In genomic region chr22:48482771-48483170, GRCh38 we compare ENCODE assay signal across 34 cellular contexts.
"Had no signal": no experiment of that assay in that cellular context is flagged by ENCODE, and none has a peak within 500 bp of the region (broad histone marks: within the 10 kb centered on the region; RNA-seq: fewer than 3 reads in every experiment).

No MANE protein-coding gene starts in this region.

- H3K27ac Mint-ChIP-seq: activated B cell treated with CpG ODN at 0.5 μM for 24 hours; activated CD4-positive, alpha-beta memory T cell treated with anti-CD3 and anti-CD28 coated beads for 36 hours; activated CD4-positive, alpha-beta T cell treated with anti-CD3 and anti-CD28 coated beads, Interleukin-2, amount 10 ng/mL, durations not matched to agents 24 days and 14 days; activated CD8-positive, alpha-beta memory T cell treated with anti-CD3 and anti-CD28 coated beads, Interleukin-2, amount 10 ng/mL, durations not matched to agents 7 days and 5 days; activated CD8-positive, alpha-beta T cell treated with anti-CD3 and anti-CD28 coated beads for 36 hours; activated naive CD4-positive, alpha-beta T cell treated with anti-CD3 and anti-CD28 coated beads, Interleukin-2, amount 10 ng/mL, durations not matched to agents 7 days and 5 days; activated naive CD4-positive, alpha-beta T cell treated with anti-CD3 and anti-CD28 coated beads, Interleukin-2, amount 50 U/mL, for 24 hours; activated naive CD8-positive, alpha-beta T cell; activated naive CD8-positive, alpha-beta T cell treated with anti-CD3 and anti-CD28 coated beads, Interleukin-2, amount 10 ng/mL, durations not matched to agents 7 days and 5 days; activated naive CD8-positive, alpha-beta T cell treated with anti-CD3 and anti-CD28 coated beads, Interleukin-2, amount 50 U/mL, for 24 hours; activated T-cell treated with anti-CD3 and anti-CD28 coated beads, Interleukin-2, amount 50 U/mL, for 24 hours; activated T-helper 2 cell treated with anti-CD3 and anti-CD28 coated beads, Interferon-gamma antibody, Interleukin-2, Interleukin-4, amounts not matched to agents 10 μg/mL and 5 μg/mL and 100 μg/mL, durations not matched to agents 14 hours and 24 hours and 36 hours; T-helper 1 cell treated with Interleukin-12 subunit alpha and Interleukin-12 subunit beta and Interleukin-4 antibody, amounts not matched to agents 30 μg/mL and 1 μg/mL, for 36 hours; T-helper 2 cell treated with Interferon-gamma antibody and Interleukin-4, amounts not matched to agents 5 μg/mL and 100 μg/mL, for 36 hours had no signal

- H3K36me3 Mint-ChIP-seq: activated CD4-positive, alpha-beta memory T cell treated with anti-CD3 and anti-CD28 coated beads for 36 hours; activated CD8-positive, alpha-beta memory T cell treated with anti-CD3 and anti-CD28 coated beads, Interleukin-2, amount 10 ng/mL, durations not matched to agents 7 days and 5 days; activated naive CD4-positive, alpha-beta T cell treated with anti-CD3 and anti-CD28 coated beads, Interleukin-2, amount 10 ng/mL, durations not matched to agents 7 days and 5 days; activated naive CD4-positive, alpha-beta T cell treated with anti-CD3 and anti-CD28 coated beads, Interleukin-2, amount 50 U/mL, for 24 hours; activated naive CD8-positive, alpha-beta T cell; activated naive CD8-positive, alpha-beta T cell treated with anti-CD3 and anti-CD28 coated beads, Interleukin-2, amount 10 ng/mL, durations not matched to agents 7 days and 5 days had no signal

- H3K27ac ChIP-seq: body of pancreas, brain microvascular endothelial cell, breast epithelium, VCaP had no signal

- H3K4me3 Mint-ChIP-seq: activated B cell treated with CpG ODN at 0.5 μM for 24 hours; activated CD4-positive, alpha-beta memory T cell treated with anti-CD3 and anti-CD28 coated beads for 36 hours; activated CD4-positive, alpha-beta T cell treated with anti-CD3 and anti-CD28 coated beads, Interleukin-2, amount 10 ng/mL, durations not matched to agents 24 days and 14 days; activated CD8-positive, alpha-beta memory T cell treated with anti-CD3 and anti-CD28 coated beads, Interleukin-2, amount 10 ng/mL, durations not matched to agents 7 days and 5 days; activated CD8-positive, alpha-beta T cell treated with anti-CD3 and anti-CD28 coated beads for 36 hours; activated naive CD4-positive, alpha-beta T cell treated with anti-CD3 and anti-CD28 coated beads, Interleukin-2, amount 10 ng/mL, durations not matched to agents 7 days and 5 days; activated naive CD4-positive, alpha-beta T cell treated with anti-CD3 and anti-CD28 coated beads, Interleukin-2, amount 50 U/mL, for 24 hours; activated naive CD8-positive, alpha-beta T cell; activated naive CD8-positive, alpha-beta T cell treated with anti-CD3 and anti-CD28 coated beads, Interleukin-2, amount 10 ng/mL, durations not matched to agents 7 days and 5 days; activated naive CD8-positive, alpha-beta T cell treated with anti-CD3 and anti-CD28 coated beads, Interleukin-2, amount 50 U/mL, for 24 hours; activated T-cell treated with anti-CD3 and anti-CD28 coated beads, Interleukin-2, amount 50 U/mL, for 24 hours; T-helper 1 cell treated with Interleukin-12 subunit alpha and Interleukin-12 subunit beta and Interleukin-4 antibody, amounts not matched to agents 30 μg/mL and 1 μg/mL, for 36 hours; T-helper 2 cell treated with Interferon-gamma antibody and Interleukin-4, amounts not matched to agents 5 μg/mL and 100 μg/mL, for 36 hours had no signal

- H3K4me1 Mint-ChIP-seq: activated B cell treated with CpG ODN at 0.5 μM for 24 hours; activated CD4-positive, alpha-beta T cell treated with anti-CD3 and anti-CD28 coated beads, Interleukin-2, amount 10 ng/mL, durations not matched to agents 24 days and 14 days; activated CD8-positive, alpha-beta memory T cell treated with anti-CD3 and anti-CD28 coated beads, Interleukin-2, amount 10 ng/mL, durations not matched to agents 7 days and 5 days; activated naive CD4-positive, alpha-beta T cell treated with anti-CD3 and anti-CD28 coated beads, Interleukin-2, amount 10 ng/mL, durations not matched to agents 7 days and 5 days; activated naive CD4-positive, alpha-beta T cell treated with anti-CD3 and anti-CD28 coated beads, Interleukin-2, amount 50 U/mL, for 24 hours; activated naive CD8-positive, alpha-beta T cell treated with anti-CD3 and anti-CD28 coated beads, Interleukin-2, amount 10 ng/mL, durations not matched to agents 7 days and 5 days; activated naive CD8-positive, alpha-beta T cell treated with anti-CD3 and anti-CD28 coated beads, Interleukin-2, amount 50 U/mL, for 24 hours had no signal

- H3K9me3 ChIP-seq: body of pancreas, breast epithelium had no signal

- FAIRE-seq: astrocyte, TTC549 had no signal

- H3K4me1 ChIP-seq: body of pancreas, breast epithelium had no signal

- H3K27me3 ChIP-seq: body of pancreas, brain microvascular endothelial cell had no signal

- DNase-seq: activated B cell treated with CpG ODN at 0.5 μM for 24 hours; activated CD4-positive, alpha-beta memory T cell treated with anti-CD3 and anti-CD28 coated beads for 36 hours; activated CD4-positive, alpha-beta T cell treated with anti-CD3 and anti-CD28 coated beads for 4 hours; activated CD4-positive, alpha-beta T cell treated with anti-CD3 and anti-CD28 coated beads, Interleukin-2, amount 10 ng/mL, durations not matched to agents 24 days and 14 days; activated CD4-positive, alpha-beta T cell treated with anti-CD3 and anti-CD28 coated beads, Interleukin-2, amount 50 U/mL, for 1 hour; activated CD4-positive, alpha-beta T cell treated with anti-CD3 and anti-CD28 coated beads, Interleukin-2, amount 50 U/mL, for 4 hours; activated CD4-positive, CD25-positive, alpha-beta regulatory T cell treated with anti-CD3 and anti-CD28 coated beads, Interleukin-2, amount 50 U/mL, for 72 hours; activated CD8-positive, alpha-beta memory T cell treated with anti-CD3 and anti-CD28 coated beads, Interleukin-2, amount 10 ng/mL, durations not matched to agents 7 days and 5 days; activated CD8-positive, alpha-beta memory T cell treated with anti-CD3 and anti-CD28 coated beads, Interleukin-2, amount 50 U/mL, for 48 hours; activated CD8-positive, alpha-beta T cell treated with anti-CD3 and anti-CD28 coated beads for 36 hours; activated effector memory CD4-positive, alpha-beta T cell treated with Interleukin-2 at 50 U/mL for 16 hours; activated gamma-delta T cell; activated naive CD4-positive, alpha-beta T cell treated with anti-CD3 and anti-CD28 coated beads, Interleukin-2, amount 10 ng/mL, durations not matched to agents 7 days and 5 days; activated naive CD4-positive, alpha-beta T cell treated with Interleukin-2 at 50 U/mL for 16 hours; activated naive CD8-positive, alpha-beta T cell treated with anti-CD3 and anti-CD28 coated beads, Interleukin-2, amount 10 ng/mL, durations not matched to agents 7 days and 5 days; activated naive CD8-positive, alpha-beta T cell treated with anti-CD3 and anti-CD28 coated beads, Interleukin-2, amount 50 U/mL, for 24 hours; activated T-cell treated with anti-CD3 and anti-CD28 coated beads, Interleukin-2, amount 50 U/mL, for 24 hours; activated T-cell treated with anti-CD3 and anti-CD28 coated beads, Interleukin-2, amount 50 U/mL, for 48 hours; aorta; body of pancreas; brain microvascular endothelial cell; central memory CD4-positive, alpha-beta T cell; T-helper 1 cell; T-helper 2 cell; T-helper 9 cell had no signal

- H3K4me3 ChIP-seq: body of pancreas, breast epithelium had no signal

- ATAC-seq: activated CD8-positive, alpha-beta memory T cell treated with anti-CD3 and anti-CD28 coated beads, Interleukin-2, amount 10 ng/mL, durations not matched to agents 7 days and 5 days; activated CD8-positive, alpha-beta T cell treated with anti-CD3 and anti-CD28 coated beads for 36 hours; activated naive CD8-positive, alpha-beta T cell treated with anti-CD3 and anti-CD28 coated beads, Interleukin-2, amount 50 U/mL, for 24 hours; body of pancreas had no signal

- H3K9me3 Mint-ChIP-seq: activated CD4-positive, alpha-beta memory T cell treated with anti-CD3 and anti-CD28 coated beads for 36 hours; activated CD4-positive, alpha-beta T cell treated with anti-CD3 and anti-CD28 coated beads, Interleukin-2, amount 10 ng/mL, durations not matched to agents 24 days and 14 days; activated naive CD4-positive, alpha-beta T cell treated with anti-CD3 and anti-CD28 coated beads, Interleukin-2, amount 10 ng/mL, durations not matched to agents 7 days and 5 days; activated naive CD4-positive, alpha-beta T cell treated with anti-CD3 and anti-CD28 coated beads, Interleukin-2, amount 50 U/mL, for 24 hours; activated naive CD8-positive, alpha-beta T cell treated with anti-CD3 and anti-CD28 coated beads, Interleukin-2, amount 10 ng/mL, durations not matched to agents 7 days and 5 days; activated T-cell treated with anti-CD3 and anti-CD28 coated beads, Interleukin-2, amount 50 U/mL, for 24 hours; activated T-helper 2 cell treated with anti-CD3 and anti-CD28 coated beads, Interferon-gamma antibody, Interleukin-2, Interleukin-4, amounts not matched to agents 10 μg/mL and 5 μg/mL and 100 μg/mL, durations not matched to agents 14 hours and 24 hours and 36 hours; T-helper 1 cell treated with Interleukin-12 subunit alpha and Interleukin-12 subunit beta and Interleukin-4 antibody, amounts not matched to agents 30 μg/mL and 1 μg/mL, for 36 hours; T-helper 2 cell treated with Interferon-gamma antibody and Interleukin-4, amounts not matched to agents 5 μg/mL and 100 μg/mL, for 36 hours had no signal

- H3K36me3 ChIP-seq: brain microvascular endothelial cell, breast epithelium had no signal
